ENCODE assay signal across 9 cellular contexts in the genomic region with DNA sequence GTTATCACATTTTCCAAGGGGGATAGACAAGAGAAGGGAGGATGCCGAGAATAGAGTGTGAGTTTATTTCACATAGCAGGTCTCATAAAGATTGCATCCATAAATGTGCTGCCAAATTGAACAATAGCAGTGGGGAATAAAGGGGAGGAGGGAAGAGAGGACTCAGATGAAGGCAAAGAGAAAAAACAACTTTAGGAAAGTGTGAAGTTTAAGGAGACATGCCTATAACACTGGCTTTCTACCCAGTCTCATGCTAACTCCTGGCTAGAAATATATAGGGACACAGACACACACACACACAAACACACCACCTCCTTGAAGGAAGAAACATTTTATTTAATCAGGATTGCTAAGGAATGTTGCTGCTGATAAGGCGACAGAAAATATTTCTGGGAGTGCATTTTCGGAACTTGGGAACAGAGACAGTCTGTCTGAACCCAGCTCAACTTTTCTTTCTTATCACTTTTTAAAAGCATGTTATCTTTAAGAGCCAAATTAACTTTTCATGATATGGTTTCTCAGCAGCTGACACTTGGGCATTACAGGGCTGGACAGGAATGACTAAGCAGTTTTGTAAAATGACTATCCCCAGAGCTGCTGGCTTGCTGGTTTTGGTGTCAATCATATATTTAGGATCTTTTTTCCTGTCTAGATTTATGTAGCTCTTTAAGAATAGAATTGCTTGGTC.
DNase-seq lines count a peak whose midpoint lies in the region; ATAC-seq, FAIRE-seq and TF ChIP-seq lines count a peak whose summit lies in the region.
"Had no signal": no experiment of that assay in that cellular context is flagged by ENCODE, and none has a peak within 500 bp of the region (broad histone marks: within the 10 kb centered on the region; RNA-seq: fewer than 3 reads in every experiment).

No MANE protein-coding gene starts in this region.

- H3K27me3 Mint-ChIP-seq in MCF 10A (ENCODE audit: insufficient read depth, unreplicated experiment): no peaks in the 10 kb centered on the region
- H3K27me3 Mint-ChIP-seq in endothelial cell (ENCODE audit: unreplicated experiment): no peaks in the 10 kb centered on the region

- BruUV-seq in MCF 10A (replicated peaks; lab: Mats Ljungman, UMichigan): no TSS peak

- H3K4me1 Mint-ChIP-seq in MCF 10A (ENCODE audit: insufficient read depth, unreplicated experiment): peaks cover 15% of the 10 kb centered on the region
- H3K4me1 Mint-ChIP-seq in endothelial cell (ENCODE audit: unreplicated experiment): peaks cover 3% of the 10 kb centered on the region

- no peak for FAIRE-seq in kidney (lab: Jason Lieb, UNC)
- FAIRE-seq: TTC549 had no signal

- ATAC-seq in HG03575 (IDR thresholded peaks at IDR 0.05; ENCODE audit: extremely low read depth, insufficient number of reproducible peaks, low FRiP score, unreplicated experiment): peak; percentile 27

- H3K4me3 ChIP-seq in breast epithelium (no peak overlapping the region), skeletal muscle satellite cell (ENCODE audit: low read length) (peak overlapping the region; percentile 27), kidney (ENCODE audit: low read length in 2 of 2) (no peak overlapping the region)

- H3K27me3 ChIP-seq in breast epithelium: no peaks in the 10 kb centered on the region
- no peaks in the 10 kb centered on the region for H3K27me3 ChIP-seq in skeletal muscle satellite cell (ENCODE audit: control insufficient read depth, insufficient read depth, low read length)

- POLR2A ChIA-PET in MCF 10A (lab: Yijun Ruan, JAX): interaction anchor here (0.7 to 1.2 kb wide), 4 partner anchors 10 to 402 kb away, joined by 4 to 5 read pairs (median 4); no protein-coding TSS in a partner anchor

- H3K9me3 ChIP-seq in breast epithelium: no peaks in the 10 kb centered on the region
- no peaks in the 10 kb centered on the region for H3K9me3 ChIP-seq in skeletal muscle satellite cell (replicated peaks; ENCODE audit: low read length)
- no peaks in the 10 kb centered on the region for H3K9me3 ChIP-seq in kidney (ENCODE audit: control insufficient read depth in 1 of 2, low read length in 2 of 2)

- CTCF ChIA-PET in MCF 10A (lab: Yijun Ruan, JAX): interaction anchor here (0.6 kb wide), 1 partner anchor 9 kb away, joined by 4 read pairs; no protein-coding TSS in a partner anchor

- H3K27ac ChIP-seq in breast epithelium: peak overlapping the region in 1 of 2 donors; percentile 73
- H3K27ac ChIP-seq in epithelial cell of prostate: peak overlapping the region; percentile 31
- no peak overlapping the region for H3K27ac ChIP-seq in kidney (ENCODE audit: low read depth in 2 of 2, low read length in 2 of 2)

- no peak for TF ChIP-seq CTCF in MCF 10A (IDR thresholded peaks at IDR 0.05; ENCODE audit: unreplicated experiment)
- no peak for TF ChIP-seq CTCF in breast epithelium (IDR thresholded peaks at IDR 0.05)
- no peak for TF ChIP-seq CTCF in endothelial cell (IDR thresholded peaks at IDR 0.05; ENCODE audit: unreplicated experiment)
- no peak for TF ChIP-seq CTCF in kidney (IDR thresholded peaks at IDR 0.05; ENCODE audit: borderline replicate concordance, extremely low read depth, insufficient read depth)

- DNase-seq in MCF 10A (ENCODE audit: unreplicated experiment): peak; percentile 64
- no peak for DNase-seq in breast epithelium (ENCODE audit: low spot score in 2 of 2)
- DNase-seq in epithelial cell of prostate (ENCODE audit: low read depth, low spot score): no peak
- no peak for DNase-seq in endothelial cell (ENCODE audit: low spot score)
- no peak for DNase-seq in cortex of kidney (lab: John Stamatoyannopoulos, UW)
- no peak for DNase-seq in kidney

- H3K9me3 Mint-ChIP-seq in MCF 10A (ENCODE audit: unreplicated experiment) (no peaks in the 10 kb centered on the region), endothelial cell (ENCODE audit: unreplicated experiment) (no peaks in the 10 kb centered on the region)

- H3K27ac Mint-ChIP-seq in MCF 10A (ENCODE audit: low read depth, unreplicated experiment) (peak overlapping the region; percentile 79), endothelial cell (ENCODE audit: unreplicated experiment) (no peak overlapping the region)

- intact Hi-C loops in MCF 10A (cut with micrococcal nuclease): no loop called here
- intact Hi-C loops in breast epithelium (cut with DNase I; ENCODE audit: low total_unique reads): no loop called here
- intact Hi-C loops in kidney (cut with DNase I): no loop called here

- no peaks in the 10 kb centered on the region for H3K4me1 ChIP-seq in breast epithelium
- H3K4me1 ChIP-seq in skeletal muscle satellite cell (ENCODE audit: control insufficient read depth, insufficient read depth, low read length): peaks cover 29% of the 10 kb centered on the region
- peaks cover 0 to 4% of the 10 kb centered on the region in 2 donors for H3K4me1 ChIP-seq in kidney (ENCODE audit: control insufficient read depth in 1 of 2, insufficient read depth in 1 of 2, low read depth in 1 of 2, low read length in 2 of 2)

- H3K4me2 ChIP-seq in skeletal muscle satellite cell (ENCODE audit: low read length): peak overlapping the region; percentile 45

- H3K9ac ChIP-seq in skeletal muscle satellite cell (ENCODE audit: low read depth, low read length) (peak overlapping the region; percentile 64), kidney (ENCODE audit: low read length in 2 of 2) (no peak overlapping the region)

- H3K36me3 ChIP-seq in breast epithelium (no peaks in the 10 kb centered on the region), skeletal muscle satellite cell (ENCODE audit: insufficient read depth, low read length) (no peaks in the 10 kb centered on the region), kidney (ENCODE audit: control insufficient read depth in 1 of 2, insufficient read depth in 2 of 2, low read length in 2 of 2) (no peaks in the 10 kb centered on the region)

- H3K36me3 Mint-ChIP-seq in MCF 10A (ENCODE audit: insufficient read depth, unreplicated experiment) (peaks cover 17% of the 10 kb centered on the region), endothelial cell (ENCODE audit: low read depth, unreplicated experiment) (no peaks in the 10 kb centered on the region)

- H3K4me3 Mint-ChIP-seq in MCF 10A (ENCODE audit: unreplicated experiment) (peak overlapping the region; percentile 2), endothelial cell (ENCODE audit: unreplicated experiment) (no peak overlapping the region)

- TF ChIP-seq POLR2A in breast epithelium (IDR thresholded peaks at IDR 0.05): no peak
